ENCODE assay signal across 1 cellular context in the genomic region with DNA sequence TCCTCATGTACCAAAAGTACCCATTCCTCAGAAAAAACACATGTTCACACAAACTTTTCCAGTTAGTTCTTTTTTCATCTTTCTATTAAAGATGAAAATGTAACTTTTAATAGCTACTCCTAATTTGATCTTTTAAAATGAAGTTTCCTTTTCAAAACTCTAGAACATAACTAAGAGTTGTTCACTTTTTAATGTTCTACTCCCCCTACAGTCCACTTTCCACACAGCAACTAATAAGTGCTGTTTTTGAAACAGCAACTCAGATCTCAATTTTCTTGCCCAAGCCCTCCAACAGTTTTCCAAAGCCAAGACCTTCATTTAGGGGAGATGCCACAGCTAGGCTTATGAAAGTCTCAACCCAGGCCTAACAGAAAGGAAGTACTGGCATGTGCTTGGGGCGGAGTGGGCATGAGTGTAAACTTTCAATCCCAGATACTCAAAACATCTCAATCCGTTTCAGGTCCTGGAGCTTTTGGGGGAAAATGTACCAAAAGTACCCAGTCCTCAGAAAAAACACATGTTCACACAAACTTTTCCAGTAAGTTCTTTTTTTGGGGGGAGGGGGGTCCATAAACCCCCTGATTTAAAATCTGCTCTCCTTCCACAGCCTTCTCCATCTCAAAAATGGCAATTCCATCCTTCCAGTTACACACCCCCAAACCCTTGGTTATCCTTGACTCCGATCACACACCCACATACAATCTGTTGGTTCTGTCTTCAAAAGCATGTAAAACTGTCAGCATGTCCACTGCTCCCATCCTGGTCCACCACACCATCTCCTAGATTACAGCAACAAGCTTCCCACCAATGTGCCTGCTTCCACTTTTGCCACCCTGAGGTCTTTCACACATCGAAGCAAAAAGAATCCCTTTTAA.
TF ChIP-seq lines count a peak whose summit lies in the region.

No MANE protein-coding gene starts in this region.

TF ChIP-seq in HEK293, 187 proteins besides CTCF, POLR2A, EP300 and RAD21 (continued from another document):
- TF ChIP-seq, protein P1, sequence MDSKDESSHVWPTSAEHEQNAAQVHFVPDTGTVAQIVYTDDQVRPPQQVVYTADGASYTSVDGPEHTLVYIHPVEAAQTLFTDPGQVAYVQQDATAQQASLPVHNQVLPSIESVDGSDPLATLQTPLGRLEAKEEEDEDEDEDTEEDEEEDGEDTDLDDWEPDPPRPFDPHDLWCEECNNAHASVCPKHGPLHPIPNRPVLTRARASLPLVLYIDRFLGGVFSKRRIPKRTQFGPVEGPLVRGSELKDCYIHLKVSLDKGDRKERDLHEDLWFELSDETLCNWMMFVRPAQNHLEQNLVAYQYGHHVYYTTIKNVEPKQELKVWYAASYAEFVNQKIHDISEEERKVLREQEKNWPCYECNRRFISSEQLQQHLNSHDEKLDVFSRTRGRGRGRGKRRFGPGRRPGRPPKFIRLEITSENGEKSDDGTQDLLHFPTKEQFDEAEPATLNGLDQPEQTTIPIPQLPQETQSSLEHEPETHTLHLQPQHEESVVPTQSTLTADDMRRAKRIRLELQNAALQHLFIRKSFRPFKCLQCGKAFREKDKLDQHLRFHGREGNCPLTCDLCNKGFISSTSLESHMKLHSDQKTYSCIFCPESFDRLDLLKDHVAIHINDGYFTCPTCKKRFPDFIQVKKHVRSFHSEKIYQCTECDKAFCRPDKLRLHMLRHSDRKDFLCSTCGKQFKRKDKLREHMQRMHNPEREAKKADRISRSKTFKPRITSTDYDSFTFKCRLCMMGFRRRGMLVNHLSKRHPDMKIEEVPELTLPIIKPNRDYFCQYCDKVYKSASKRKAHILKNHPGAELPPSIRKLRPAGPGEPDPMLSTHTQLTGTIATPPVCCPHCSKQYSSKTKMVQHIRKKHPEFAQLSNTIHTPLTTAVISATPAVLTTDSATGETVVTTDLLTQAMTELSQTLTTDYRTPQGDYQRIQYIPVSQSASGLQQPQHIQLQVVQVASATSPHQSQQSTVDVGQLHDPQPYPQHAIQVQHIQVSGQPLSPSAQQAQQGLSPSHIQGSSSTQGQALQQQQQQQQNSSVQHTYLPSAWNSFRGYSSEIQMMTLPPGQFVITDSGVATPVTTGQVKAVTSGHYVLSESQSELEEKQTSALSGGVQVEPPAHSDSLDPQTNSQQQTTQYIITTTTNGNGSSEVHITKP (tag by site-specific recombination; IDR thresholded peaks at IDR 0.05): peak; percentile 78
- TF ChIP-seq ZNF221 (tag by site-specific recombination; IDR thresholded peaks at IDR 0.05; ENCODE audit: borderline replicate concordance): no peak
- TF ChIP-seq ZFP3 (tag by site-specific recombination; IDR thresholded peaks at IDR 0.05; ENCODE audit: low read depth): no peak
- TF ChIP-seq, protein P2, sequence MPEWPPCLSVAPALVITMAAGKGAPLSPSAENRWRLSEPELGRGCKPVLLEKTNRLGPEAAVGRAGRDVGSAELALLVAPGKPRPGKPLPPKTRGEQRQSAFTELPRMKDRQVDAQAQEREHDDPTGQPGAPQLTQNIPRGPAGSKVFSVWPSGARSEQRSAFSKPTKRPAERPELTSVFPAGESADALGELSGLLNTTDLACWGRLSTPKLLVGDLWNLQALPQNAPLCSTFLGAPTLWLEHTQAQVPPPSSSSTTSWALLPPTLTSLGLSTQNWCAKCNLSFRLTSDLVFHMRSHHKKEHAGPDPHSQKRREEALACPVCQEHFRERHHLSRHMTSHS (tag by site-specific recombination; IDR thresholded peaks at IDR 0.05): no peak
- peak; percentile 49; the same call in 1 of the 2 replicates for TF ChIP-seq ZNF138 (tag by site-specific recombination; IDR thresholded peaks at IDR 0.05; ENCODE audit: borderline replicate concordance)
- no peak for TF ChIP-seq ZNF514 (tag by site-specific recombination; IDR thresholded peaks at IDR 0.05)
- TF ChIP-seq, protein P3, sequence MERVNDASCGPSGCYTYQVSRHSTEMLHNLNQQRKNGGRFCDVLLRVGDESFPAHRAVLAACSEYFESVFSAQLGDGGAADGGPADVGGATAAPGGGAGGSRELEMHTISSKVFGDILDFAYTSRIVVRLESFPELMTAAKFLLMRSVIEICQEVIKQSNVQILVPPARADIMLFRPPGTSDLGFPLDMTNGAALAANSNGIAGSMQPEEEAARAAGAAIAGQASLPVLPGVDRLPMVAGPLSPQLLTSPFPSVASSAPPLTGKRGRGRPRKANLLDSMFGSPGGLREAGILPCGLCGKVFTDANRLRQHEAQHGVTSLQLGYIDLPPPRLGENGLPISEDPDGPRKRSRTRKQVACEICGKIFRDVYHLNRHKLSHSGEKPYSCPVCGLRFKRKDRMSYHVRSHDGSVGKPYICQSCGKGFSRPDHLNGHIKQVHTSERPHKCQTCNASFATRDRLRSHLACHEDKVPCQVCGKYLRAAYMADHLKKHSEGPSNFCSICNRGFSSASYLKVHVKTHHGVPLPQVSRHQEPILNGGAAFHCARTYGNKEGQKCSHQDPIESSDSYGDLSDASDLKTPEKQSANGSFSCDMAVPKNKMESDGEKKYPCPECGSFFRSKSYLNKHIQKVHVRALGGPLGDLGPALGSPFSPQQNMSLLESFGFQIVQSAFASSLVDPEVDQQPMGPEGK (tag by site-specific recombination; IDR thresholded peaks at IDR 0.05): peak; percentile 46; the same call in 1 of the 2 replicates
- 0 out of 2 replicates have a peak, but pooled peaks have one; percentile 30 for TF ChIP-seq EGR2 (tag by site-specific recombination; IDR thresholded peaks at IDR 0.05; ENCODE audit: low read depth)
- 0 out of 2 replicates have a peak, but pooled peaks have one; percentile 39 for TF ChIP-seq SCRT2 (tag by site-specific recombination; IDR thresholded peaks at IDR 0.05)
- TF ChIP-seq, protein P4, sequence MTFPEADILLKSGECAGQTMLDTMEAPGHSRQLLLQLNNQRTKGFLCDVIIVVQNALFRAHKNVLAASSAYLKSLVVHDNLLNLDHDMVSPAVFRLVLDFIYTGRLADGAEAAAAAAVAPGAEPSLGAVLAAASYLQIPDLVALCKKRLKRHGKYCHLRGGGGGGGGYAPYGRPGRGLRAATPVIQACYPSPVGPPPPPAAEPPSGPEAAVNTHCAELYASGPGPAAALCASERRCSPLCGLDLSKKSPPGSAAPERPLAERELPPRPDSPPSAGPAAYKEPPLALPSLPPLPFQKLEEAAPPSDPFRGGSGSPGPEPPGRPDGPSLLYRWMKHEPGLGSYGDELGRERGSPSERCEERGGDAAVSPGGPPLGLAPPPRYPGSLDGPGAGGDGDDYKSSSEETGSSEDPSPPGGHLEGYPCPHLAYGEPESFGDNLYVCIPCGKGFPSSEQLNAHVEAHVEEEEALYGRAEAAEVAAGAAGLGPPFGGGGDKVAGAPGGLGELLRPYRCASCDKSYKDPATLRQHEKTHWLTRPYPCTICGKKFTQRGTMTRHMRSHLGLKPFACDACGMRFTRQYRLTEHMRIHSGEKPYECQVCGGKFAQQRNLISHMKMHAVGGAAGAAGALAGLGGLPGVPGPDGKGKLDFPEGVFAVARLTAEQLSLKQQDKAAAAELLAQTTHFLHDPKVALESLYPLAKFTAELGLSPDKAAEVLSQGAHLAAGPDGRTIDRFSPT (tag by site-specific recombination; IDR thresholded peaks at IDR 0.05): no peak
- TF ChIP-seq ZNF473 (tag by site-specific recombination; IDR thresholded peaks at IDR 0.05): no peak
- TF ChIP-seq, protein P5, sequence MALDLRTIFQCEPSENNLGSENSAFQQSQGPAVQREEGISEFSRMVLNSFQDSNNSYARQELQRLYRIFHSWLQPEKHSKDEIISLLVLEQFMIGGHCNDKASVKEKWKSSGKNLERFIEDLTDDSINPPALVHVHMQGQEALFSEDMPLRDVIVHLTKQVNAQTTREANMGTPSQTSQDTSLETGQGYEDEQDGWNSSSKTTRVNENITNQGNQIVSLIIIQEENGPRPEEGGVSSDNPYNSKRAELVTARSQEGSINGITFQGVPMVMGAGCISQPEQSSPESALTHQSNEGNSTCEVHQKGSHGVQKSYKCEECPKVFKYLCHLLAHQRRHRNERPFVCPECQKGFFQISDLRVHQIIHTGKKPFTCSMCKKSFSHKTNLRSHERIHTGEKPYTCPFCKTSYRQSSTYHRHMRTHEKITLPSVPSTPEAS (tag by site-specific recombination; IDR thresholded peaks at IDR 0.05): 0 out of 2 replicates have a peak, but pooled peaks have one; percentile 21
- no peak for TF ChIP-seq ZNF239 (tag by site-specific recombination; IDR thresholded peaks at IDR 0.05)
- no peak for TF ChIP-seq REPIN1 (tag by site-specific recombination; IDR thresholded peaks at IDR 0.05; ENCODE audit: low read depth)
- TF ChIP-seq KLF10 (tag by site-specific recombination; IDR thresholded peaks at IDR 0.05): peak; percentile 15; the same call in 1 of the 2 replicates
- TF ChIP-seq ZNF660 (tag by site-specific recombination; IDR thresholded peaks at IDR 0.05): peak; percentile 83; the same call in 1 of the 2 replicates
- TF ChIP-seq, protein P6, sequence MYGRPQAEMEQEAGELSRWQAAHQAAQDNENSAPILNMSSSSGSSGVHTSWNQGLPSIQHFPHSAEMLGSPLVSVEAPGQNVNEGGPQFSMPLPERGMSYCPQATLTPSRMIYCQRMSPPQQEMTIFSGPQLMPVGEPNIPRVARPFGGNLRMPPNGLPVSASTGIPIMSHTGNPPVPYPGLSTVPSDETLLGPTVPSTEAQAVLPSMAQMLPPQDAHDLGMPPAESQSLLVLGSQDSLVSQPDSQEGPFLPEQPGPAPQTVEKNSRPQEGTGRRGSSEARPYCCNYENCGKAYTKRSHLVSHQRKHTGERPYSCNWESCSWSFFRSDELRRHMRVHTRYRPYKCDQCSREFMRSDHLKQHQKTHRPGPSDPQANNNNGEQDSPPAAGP (tag by site-specific recombination; IDR thresholded peaks at IDR 0.05): peak; percentile 31; the same call in 1 of the 2 replicates
